17 cellular contexts compared by ENCODE assay signal in genomic region chr15:71048913-71049675, GRCh38.
DNase-seq lines count a peak whose midpoint lies in the region; ATAC-seq, FAIRE-seq and TF ChIP-seq lines count a peak whose summit lies in the region.
"Had no signal": no experiment of that assay in that cellular context is flagged by ENCODE, and none has a peak within 500 bp of the region (broad histone marks: within the 10 kb centered on the region; RNA-seq: fewer than 3 reads in every experiment).

No MANE protein-coding gene starts in this region.

- TF ChIP-seq POLR2A in ovary (IDR thresholded peaks at IDR 0.05): no peak
- TF ChIP-seq POLR2A in GM12892 (IDR thresholded peaks at IDR 0.05; ENCODE audit: low read depth, low read length): no peak

- H3K9ac ChIP-seq in keratinocyte (ENCODE audit: control insufficient read depth, extremely low read depth, insufficient read depth, low read length): peak overlapping the region; percentile 71

- H4K20me1 ChIP-seq in keratinocyte (ENCODE audit: control insufficient read depth, extremely low read depth, insufficient read depth, low read length): no peaks in the 10 kb centered on the region

- H3K79me2 ChIP-seq in keratinocyte (ENCODE audit: control insufficient read depth, insufficient read depth, low read length): no peaks in the 10 kb centered on the region

- intact Hi-C loops in ovary (cut with DNase I): no loop called here

- H3K27ac ChIP-seq in keratinocyte (ENCODE audit: control insufficient read depth, insufficient read depth, low read length): peak overlapping the region; percentile 89
- no peak overlapping the region for H3K27ac ChIP-seq in ovary
- H3K27ac ChIP-seq: neutrophil had no signal

- H3K27me3 ChIP-seq in keratinocyte (ENCODE audit: control insufficient read depth, extremely low read depth, insufficient read depth, low read length): no peaks in the 10 kb centered on the region
- no peaks in the 10 kb centered on the region for H3K27me3 ChIP-seq in ovary
- H3K27me3 ChIP-seq: neutrophil had no signal

- H3K27ac Mint-ChIP-seq in HFFc6: peak overlapping the region; percentile 84
- H3K27ac Mint-ChIP-seq: T-helper 2 cell treated with Interferon-gamma antibody and Interleukin-4, amounts not matched to agents 5 μg/mL and 100 μg/mL, for 36 hours had no signal

- H3K4me3 ChIP-seq in keratinocyte (ENCODE audit: control insufficient read depth in 2 of 3, extremely low read depth in 1 of 3, insufficient read depth in 2 of 3, low read depth in 1 of 3, low read length in 3 of 3) (no peak overlapping the region), ovary (no peak overlapping the region)

- peaks cover 2% of the 10 kb centered on the region for H3K9me3 ChIP-seq in keratinocyte (ENCODE audit: control insufficient read depth, low read depth, low read length)
- H3K9me3 ChIP-seq in ovary: no peaks in the 10 kb centered on the region
- H3K9me3 ChIP-seq: neutrophil had no signal

- H3K36me3 ChIP-seq in keratinocyte (ENCODE audit: control insufficient read depth in 2 of 2, extremely low read depth in 1 of 2, insufficient read depth in 2 of 2, low read length in 2 of 2) (no peaks in the 10 kb centered on the region), ovary (no peaks in the 10 kb centered on the region)
- H3K36me3 ChIP-seq: neutrophil had no signal

- dilution Hi-C loops in keratinocyte (cut with MboI; ENCODE audit: extremely low pct_ligation_motif_present, low sequenced_read_pairs): no loop called here

- DNase-seq in A172 (ENCODE audit: low spot score): peak; percentile 71
- DNase-seq in HFFc6: peak; percentile 91
- peak; percentile 78 for DNase-seq in astrocyte of the hippocampus (ENCODE audit: low read depth, low spot score)
- peak; percentile 53 for DNase-seq in keratinocyte (ENCODE audit: low read depth, low spot score)
- no peak for DNase-seq in ovary
- DNase-seq in GM12892 (ENCODE audit: insufficient read length): no peak
- DNase-seq: activated CD4-positive, alpha-beta T cell treated with anti-CD3 and anti-CD28 coated beads, Interleukin-2, amount 50 U/mL, for 4 hours; activated naive CD4-positive, alpha-beta T cell; cortex of kidney; DMS79 treated with DMSO at 0.1 percent for 48 hours; NCI-H446 had no signal

- H3K9me1 ChIP-seq in keratinocyte (ENCODE audit: control insufficient read depth, extremely low read depth, insufficient read depth, low read length): no peaks in the 10 kb centered on the region

- H3K36me3 Mint-ChIP-seq in HFFc6 (ENCODE audit: low read depth): peaks cover 27% of the 10 kb centered on the region

- H3K4me3 Mint-ChIP-seq in HFFc6: peak overlapping the region; percentile 64
- H3K4me3 Mint-ChIP-seq: T-helper 2 cell treated with Interferon-gamma antibody and Interleukin-4, amounts not matched to agents 5 μg/mL and 100 μg/mL, for 36 hours had no signal

- H3K27me3 Mint-ChIP-seq in HFFc6 (ENCODE audit: insufficient read depth): 0 out of 2 replicates have a peak, but pooled peaks cover 2% of the 10 kb centered on the region

- no peak overlapping the region for H2AFZ ChIP-seq in keratinocyte (ENCODE audit: control insufficient read depth, low read length)

- FAIRE-seq in keratinocyte (lab: Jason Lieb, UNC) (peak; percentile 73), GM12892 (lab: Jason Lieb, UNC) (no peak)
- FAIRE-seq: A204.1 had no signal

- peaks cover 84% of the 10 kb centered on the region for H3K4me1 Mint-ChIP-seq in HFFc6 (ENCODE audit: low read depth)

- H3K9me3 Mint-ChIP-seq in HFFc6: peaks cover 6% of the 10 kb centered on the region; the same call in 1 of the 2 replicates
- H3K9me3 Mint-ChIP-seq: T-helper 2 cell treated with Interferon-gamma antibody and Interleukin-4, amounts not matched to agents 5 μg/mL and 100 μg/mL, for 36 hours had no signal

- WGBS in ovary, 3 donors: 44 to 61% (median 48%) methylated on average over 2 of the region's 2 CpGs

- peaks cover 62% of the 10 kb centered on the region for H3K4me1 ChIP-seq in keratinocyte (ENCODE audit: control insufficient read depth, extremely low read depth, insufficient read depth, low read length)
- H3K4me1 ChIP-seq in ovary (ENCODE audit: insufficient read depth): no peaks in the 10 kb centered on the region

- TF ChIP-seq CTCF in HFFc6 (IDR thresholded peaks at IDR 0.05) (no peak), keratinocyte (optimal IDR thresholded peaks at IDR 0.05 in 1 of 3, IDR thresholded peaks at IDR 0.05 in 1 of 3, conservative IDR thresholded peaks at IDR 0.05 in 1 of 3; ENCODE audit: extremely low read depth in 1 of 3, insufficient read depth in 2 of 3, low read length in 3 of 3) (no peak), ovary (IDR thresholded peaks at IDR 0.05) (no peak)

- ATAC-seq in GM19035 (IDR thresholded peaks at IDR 0.05; ENCODE audit: unreplicated experiment): no peak
- no peak for ATAC-seq in GM21717 (IDR thresholded peaks at IDR 0.05; ENCODE audit: unreplicated experiment)
- ATAC-seq: HCT116 had no signal

- TF ChIP-seq EP300 in ovary (IDR thresholded peaks at IDR 0.05): no peak

- H3K4me2 ChIP-seq in keratinocyte (ENCODE audit: control insufficient read depth, extremely low read depth, insufficient read depth, low read depth, low read length): peak overlapping the region; percentile 61

Comparison
In these comparisons a context has a peak if more than half of its experiments do, and no peak if none do; other contexts are left out.
1. DNase-seq: peak in A172 (single experiment), HFFc6 (single experiment), astrocyte of the hippocampus (single experiment) and keratinocyte (single experiment); none in ovary (0 of 5) and GM12892 (single experiment).